In the genomic region with DNA sequence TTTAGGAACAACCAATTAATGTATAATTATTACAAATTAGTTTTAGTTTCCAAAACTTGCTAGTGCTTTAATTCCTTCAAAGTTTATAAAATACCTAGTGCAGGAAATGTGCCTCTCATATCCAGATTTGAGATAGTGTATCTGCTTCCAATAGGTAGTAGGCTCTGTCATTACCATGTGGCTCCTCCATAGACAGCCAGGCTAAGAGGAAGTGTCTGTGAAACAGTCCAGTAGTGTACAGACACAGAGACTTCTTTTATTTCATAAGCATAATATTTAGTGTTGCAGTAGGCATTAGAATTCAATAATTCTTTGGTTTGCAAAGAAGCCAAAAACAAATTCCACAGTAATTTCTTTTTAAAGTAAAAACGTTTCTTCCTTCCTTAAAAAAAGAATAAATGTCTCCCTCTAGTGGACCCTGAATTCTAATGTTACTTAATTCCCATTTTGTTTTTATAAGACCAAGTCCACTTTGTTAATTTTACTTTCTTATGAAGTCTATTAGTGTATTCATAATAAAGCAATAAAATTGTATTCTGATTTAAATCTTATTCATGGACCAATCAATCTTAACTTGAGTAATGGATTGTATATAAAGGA, we compare ENCODE assay signal across 8 cellular contexts.
DNase-seq lines count a peak whose midpoint lies in the region; ATAC-seq and TF ChIP-seq lines count a peak whose summit lies in the region.

No MANE protein-coding gene starts in this region.

- no peak overlapping the region for H4K5ac ChIP-seq in mesendoderm (ENCODE audit: low read length)

- no peak overlapping the region for H2AK5ac ChIP-seq in mesendoderm (ENCODE audit: low read length)

- no peak overlapping the region for H3K56ac ChIP-seq in mesendoderm (ENCODE audit: low read length)

- no peak overlapping the region for H3K18ac ChIP-seq in mesendoderm (ENCODE audit: low read length)

- no peak overlapping the region for H2BK120ac ChIP-seq in mesendoderm (ENCODE audit: low read depth, low read length)

- H3K36me3 ChIP-seq in mesendoderm (ENCODE audit: control insufficient read depth, insufficient read depth, low read length), result no peaks in the 10 kb centered on the region

- no peak overlapping the region for H2BK5ac ChIP-seq in mesendoderm (ENCODE audit: low read length)

- no peaks in the 10 kb centered on the region for H3K79me2 ChIP-seq in mesendoderm (ENCODE audit: control insufficient read depth, insufficient read depth, low read length)

- H3K4me3 ChIP-seq in mesendoderm (ENCODE audit: low read length), result no peak overlapping the region

- no peak overlapping the region for H3K23ac ChIP-seq in mesendoderm (ENCODE audit: low read length)

- no peak overlapping the region for H2BK15ac ChIP-seq in mesendoderm (replicated peaks; ENCODE audit: low read depth)

- H3K9ac ChIP-seq in mesendoderm (ENCODE audit: low read length), result no peak overlapping the region

- H3K27me3 ChIP-seq in mesendoderm (ENCODE audit: insufficient read depth, low read length, poor library complexity), result no peaks in the 10 kb centered on the region

- WGBS in mesendoderm (ENCODE audit: extremely low coverage, insufficient coverage, low lambda C conversion rate), result no CpG with 5 or more reads among the region's 1 CpG

- no peak overlapping the region for H3K4ac ChIP-seq in mesendoderm (ENCODE audit: low read depth, low read length)

- DNase-seq in DMS114 treated with DMSO at 0.1 percent for 48 hours (lab: John Stamatoyannopoulos, UW; ENCODE audit: unreplicated experiment) (peak; percentile 19), astrocyte of the hippocampus (ENCODE audit: low read depth, low spot score) (peak; percentile 15), mesendoderm (peak; percentile 14), NCI-H1930 (lab: John Stamatoyannopoulos, UW) (no peak), omental fat pad (ENCODE audit: low spot score) (no peak)
- no peak for DNase-seq in activated naive CD4-positive, alpha-beta T cell treated with Interleukin-2 at 50 U/mL for 16 hours
- no peak for DNase-seq in activated CD8-positive, alpha-beta memory T cell treated with anti-CD3 and anti-CD28 coated beads for 24 hours

- no peaks in the 10 kb centered on the region for H3K79me1 ChIP-seq in mesendoderm (ENCODE audit: low read length)

- no peaks in the 10 kb centered on the region for H3K4me1 ChIP-seq in mesendoderm (ENCODE audit: control insufficient read depth, low read depth, low read length)

- no peak overlapping the region for H4K8ac ChIP-seq in mesendoderm (ENCODE audit: low read depth, low read length)

- H3K4me2 ChIP-seq in mesendoderm (ENCODE audit: low read length), result no peak overlapping the region

- H3K27ac ChIP-seq in mesendoderm (ENCODE audit: low read depth, low read length), result no peak overlapping the region

- ATAC-seq in omental fat pad (ENCODE audit: low FRiP score), result no peak

- TF ChIP-seq CTCF in LNCAP (IDR thresholded peaks at IDR 0.05), result peak; percentile 55
- no peak for TF ChIP-seq CTCF in omental fat pad (IDR thresholded peaks at IDR 0.05)

Comparison
In these comparisons a context has a peak if more than half of its experiments do, and no peak if none do; other contexts are left out.
1. DNase-seq: peak in DMS114 treated with DMSO at 0.1 percent for 48 hours (single experiment), astrocyte of the hippocampus (single experiment) and mesendoderm (single experiment); none in activated naive CD4-positive, alpha-beta T cell treated with Interleukin-2 at 50 U/mL for 16 hours (single experiment), NCI-H1930 (0 of 2), omental fat pad (single experiment) and activated CD8-positive, alpha-beta memory T cell treated with anti-CD3 and anti-CD28 coated beads for 24 hours (single experiment).